Comparison of ENCODE assay signal across 20 cellular contexts in the genomic region with DNA sequence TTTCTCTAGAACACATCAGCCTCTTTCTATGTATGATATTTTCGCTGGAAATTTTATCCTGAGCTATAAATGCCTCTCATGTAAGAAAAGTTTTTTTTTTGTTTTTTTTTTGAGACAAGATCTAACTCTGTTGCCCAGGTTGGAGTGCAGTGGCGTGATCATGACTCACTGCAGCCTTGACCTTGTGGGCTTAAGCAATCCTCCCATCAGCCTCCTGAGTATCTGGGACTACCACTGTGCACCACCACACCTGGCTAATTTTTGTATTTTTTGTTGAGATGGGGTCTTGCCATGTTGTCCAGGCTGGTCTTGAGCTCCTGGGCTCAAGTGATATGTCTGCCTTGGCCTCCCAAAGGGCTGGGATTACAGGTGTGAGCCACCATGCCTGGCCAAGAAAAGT.
A peak's percentile ranks its signal among the peaks of the same experiment; 100 is the strongest.
DNase-seq lines count a peak whose midpoint lies in the region; ATAC-seq, FAIRE-seq and TF ChIP-seq lines count a peak whose summit lies in the region.
"Had no signal": no experiment of that assay in that cellular context is flagged by ENCODE, and none has a peak within 500 bp of the region (broad histone marks: within the 10 kb centered on the region; RNA-seq: fewer than 3 reads in every experiment).

No MANE protein-coding gene starts in this region.

- H2BK15ac ChIP-seq in mesenchymal stem cell (ENCODE audit: low read depth, poor library complexity, severe bottlenecking), result no peak overlapping the region

- BruUV-seq in PC-9 (replicated peaks; lab: Mats Ljungman, UMichigan) (no TSS peak), endothelial cell of umbilical vein (replicated peaks; lab: Mats Ljungman, UMichigan) (no TSS peak)

- no peak for TF ChIP-seq CTCF in PC-9 (conservative IDR thresholded peaks at IDR 0.05)
- TF ChIP-seq CTCF in endothelial cell of umbilical vein (IDR thresholded peaks at IDR 0.05; ENCODE audit: extremely low read depth in 1 of 2, insufficient read depth in 1 of 2, low read depth in 1 of 2, low read length in 2 of 2), result no peak
- no peak for TF ChIP-seq CTCF in GM13977 (IDR thresholded peaks at IDR 0.05; ENCODE audit: extremely low read depth, insufficient read depth, missing control alignments)

- CTCF ChIA-PET in PC-9 (lab: Charles Lee), result interaction anchor here (0.6 to 1.3 kb wide), 5 partner anchors 9 to 684 kb away, joined by 3 to 6 read pairs (median 3); a partner anchor contains a TSS
- CTCF ChIA-PET in endothelial cell of umbilical vein (lab: Charles Lee), result interaction anchor here (1.1 to 1.9 kb wide), 5 partner anchors 18 to 97 kb away, joined by 3 to 9 read pairs (median 3); a partner anchor contains a TSS

- H3K4me2 ChIP-seq in PC-9 (no peak overlapping the region), endothelial cell of umbilical vein (ENCODE audit: insufficient read depth, low read length) (no peak overlapping the region), mesenchymal stem cell (ENCODE audit: low read length, poor library complexity, severe bottlenecking) (no peak overlapping the region)

- DNase-seq in Daoy (ENCODE audit: low read depth), result peak; percentile 20
- DNase-seq in PC-9, result peak; percentile 54 to 60
- DNase-seq in endothelial cell of umbilical vein (ENCODE audit: low read depth, low spot score), result peak; percentile 48
- peak; percentile 68 for DNase-seq in mesenchymal stem cell
- DNase-seq in NCI-H2081 (lab: John Stamatoyannopoulos, UW), result no peak
- DNase-seq in GM13977 (ENCODE audit: low spot score), result no peak
- DNase-seq in effector memory CD8-positive, alpha-beta T cell, result no peak
- no peak for DNase-seq in ureter (ENCODE audit: low spot score)
- DNase-seq: activated CD8-positive, alpha-beta T cell treated with anti-CD3 and anti-CD28 coated beads, Interleukin-2, amount 10 ng/mL, durations not matched to agents 7 days and 5 days; DMS79 treated with DMSO at 0.1 percent for 48 hours; gastrocnemius medialis; NCI-H1105; sigmoid colon; stimulated activated CD4-positive, alpha-beta T cell treated with anti-CD3 and anti-CD28 coated beads, Interleukin-4, amount 100 ng/mL, for 4 hours had no signal

- peaks cover 7% of the 10 kb centered on the region for H3K79me1 ChIP-seq in mesenchymal stem cell (replicated peaks; ENCODE audit: low read length, poor library complexity, severe bottlenecking)

- no peak overlapping the region for H2BK5ac ChIP-seq in mesenchymal stem cell (ENCODE audit: low read depth, low read length, poor library complexity, severe bottlenecking)

- H3K9me3 Mint-ChIP-seq in effector memory CD8-positive, alpha-beta T cell, result no peaks in the 10 kb centered on the region
- H3K9me3 Mint-ChIP-seq: activated T-helper 17 cell treated with anti-CD3 and anti-CD28 coated beads, Interleukin-2, amount 50 U/mL, for 72 hours; memory B cell; neural crest cell; type B pancreatic cell had no signal

- POLR2A ChIA-PET in PC-9 (lab: Charles Lee; ENCODE audit: unreplicated experiment), result interaction anchor here (0.6 to 0.7 kb wide), 3 partner anchors 8 to 270 kb away, joined by 3 to 11 read pairs (median 8); a partner anchor contains a TSS
- POLR2A ChIA-PET in endothelial cell of umbilical vein (lab: Charles Lee), result interaction anchor here (0.6 kb wide), 1 partner anchor 66 kb away, joined by 3 read pairs; no protein-coding TSS in a partner anchor

- TF ChIP-seq POLR2A in endothelial cell of umbilical vein (IDR thresholded peaks at IDR 0.05; ENCODE audit: low read depth, low read length), result no peak

- H3K4me3 Mint-ChIP-seq in effector memory CD8-positive, alpha-beta T cell, result no peak overlapping the region
- H3K4me3 Mint-ChIP-seq: activated CD8-positive, alpha-beta T cell treated with anti-CD3 and anti-CD28 coated beads, Interleukin-2, amount 10 ng/mL, durations not matched to agents 7 days and 5 days; activated T-helper 17 cell treated with anti-CD3 and anti-CD28 coated beads, Interleukin-2, amount 50 U/mL, for 72 hours; memory B cell; neural crest cell; type B pancreatic cell had no signal

- H4K8ac ChIP-seq in mesenchymal stem cell (ENCODE audit: low read length), result no peak overlapping the region

- no peaks in the 10 kb centered on the region for H3K9me2 ChIP-seq in PC-9 (ENCODE audit: insufficient read depth)

- H3K27me3 ChIP-seq in PC-9 (ENCODE audit: insufficient read depth, low read depth) (no peaks in the 10 kb centered on the region), endothelial cell of umbilical vein (ENCODE audit: control insufficient read depth in 2 of 2, insufficient read depth in 2 of 2, low read length in 2 of 2) (no peaks in the 10 kb centered on the region), mesenchymal stem cell (ENCODE audit: control insufficient read depth in 1 of 2, insufficient read depth in 1 of 2, low read length in 2 of 2) (no peaks in the 10 kb centered on the region)
- H3K27me3 ChIP-seq: gastrocnemius medialis, sigmoid colon had no signal

- H3K9me1 ChIP-seq in endothelial cell of umbilical vein (replicated peaks; ENCODE audit: control insufficient read depth, extremely low read depth, insufficient read depth, low read length), result no peaks in the 10 kb centered on the region

- no peak for ATAC-seq in effector memory CD8-positive, alpha-beta T cell (replicated peaks)
- ATAC-seq: activated CD8-positive, alpha-beta T cell treated with anti-CD3 and anti-CD28 coated beads, Interleukin-2, amount 10 ng/mL, durations not matched to agents 7 days and 5 days; activated T-helper 17 cell treated with anti-CD3 and anti-CD28 coated beads, Interleukin-2, amount 50 U/mL, for 72 hours; gastrocnemius medialis had no signal

- 48% methylated on average over 2 of the region's 2 CpGs for WGBS in mesenchymal stem cell

- H2BK12ac ChIP-seq in mesenchymal stem cell (ENCODE audit: low read length in 2 of 2), result no peak overlapping the region

- H3K36me3 Mint-ChIP-seq in effector memory CD8-positive, alpha-beta T cell (ENCODE audit: insufficient read depth), result peaks cover 3% of the 10 kb centered on the region
- H3K36me3 Mint-ChIP-seq: memory B cell had no signal

- dilution Hi-C loops in endothelial cell of umbilical vein (cut with MboI; ENCODE audit: extremely low pct_ligation_motif_present, low sequenced_read_pairs), result no loop called here

- H4K91ac ChIP-seq in mesenchymal stem cell (ENCODE audit: low read length), result no peak overlapping the region

- H3K27ac Mint-ChIP-seq in effector memory CD8-positive, alpha-beta T cell, result peak overlapping the region in 1 of 2 donors; percentile 6
- H3K27ac Mint-ChIP-seq: activated CD8-positive, alpha-beta T cell treated with anti-CD3 and anti-CD28 coated beads, Interleukin-2, amount 10 ng/mL, durations not matched to agents 7 days and 5 days; memory B cell; type B pancreatic cell had no signal

- H3F3A ChIP-seq in PC-9 (ENCODE audit: insufficient read depth, low read depth), result peaks cover 38% of the 10 kb centered on the region

- FAIRE-seq in endothelial cell of umbilical vein (lab: Jason Lieb, UNC), result no peak

- no peak overlapping the region for H3K4ac ChIP-seq in mesenchymal stem cell (ENCODE audit: low read depth in 1 of 2, low read length in 2 of 2)

- H2AFZ ChIP-seq in PC-9 (no peak overlapping the region), endothelial cell of umbilical vein (ENCODE audit: low read depth, low read length) (no peak overlapping the region), mesenchymal stem cell (ENCODE audit: low read depth, low read length) (no peak overlapping the region)

- intact Hi-C loops in PC-9 (cut with micrococcal nuclease; ENCODE audit: unreplicated experiment) (loop anchor here (2.0 to 5.0 kb wide), 2 partner anchors 41 to 344 kb away; no protein-coding TSS in a partner anchor), endothelial cell of umbilical vein (cut with micrococcal nuclease) (no loop called here)

- H3K79me2 ChIP-seq in PC-9 (ENCODE audit: low read depth), result peaks cover 63% of the 10 kb centered on the region
- H3K79me2 ChIP-seq in endothelial cell of umbilical vein (ENCODE audit: control insufficient read depth, insufficient read depth, low read length), result peaks cover 63% of the 10 kb centered on the region

- H3K4me1 ChIP-seq in PC-9 (replicated peaks; ENCODE audit: insufficient read depth) (peaks cover 41% of the 10 kb centered on the region), endothelial cell of umbilical vein (ENCODE audit: control insufficient read depth, extremely low read depth, insufficient read depth, low read length) (peaks cover 54% of the 10 kb centered on the region), mesenchymal stem cell (ENCODE audit: control insufficient read depth, insufficient read depth, low read depth, low read length) (peaks cover 2% of the 10 kb centered on the region)
- H3K4me1 ChIP-seq: gastrocnemius medialis, sigmoid colon had no signal

- H3K4me1 Mint-ChIP-seq in effector memory CD8-positive, alpha-beta T cell (ENCODE audit: low read depth in 2 of 2), result peaks cover 7 to 14% of the 10 kb centered on the region in 2 donors
- H3K4me1 Mint-ChIP-seq: activated T-helper 17 cell treated with anti-CD3 and anti-CD28 coated beads, Interleukin-2, amount 50 U/mL, for 72 hours; neural crest cell had no signal

- H2BK120ac ChIP-seq in mesenchymal stem cell (ENCODE audit: low read depth, low read length), result no peak overlapping the region

- no peak overlapping the region for H3K18ac ChIP-seq in mesenchymal stem cell (ENCODE audit: low read depth in 1 of 2, low read length in 2 of 2)

- H3K9ac ChIP-seq in endothelial cell of umbilical vein (replicated peaks; ENCODE audit: extremely low read depth, insufficient read depth, low read length) (no peak overlapping the region), mesenchymal stem cell (ENCODE audit: low read length) (peak overlapping the region; percentile 32)

- no peak overlapping the region for H3K23ac ChIP-seq in mesenchymal stem cell (ENCODE audit: low read length in 2 of 2)

- H3K9me3 ChIP-seq in PC-9 (ENCODE audit: insufficient read depth, low read depth), result no peaks in the 10 kb centered on the region
- H3K9me3 ChIP-seq in endothelial cell of umbilical vein (replicated peaks; ENCODE audit: control insufficient read depth, insufficient read depth, low read length), result no peaks in the 10 kb centered on the region
- H3K9me3 ChIP-seq in mesenchymal stem cell (ENCODE audit: control insufficient read depth, low read length), result no peaks in the 10 kb centered on the region
- H3K9me3 ChIP-seq: gastrocnemius medialis, HAP-1, sigmoid colon had no signal

- H2AK5ac ChIP-seq in mesenchymal stem cell (ENCODE audit: low read length, severe bottlenecking), result no peak overlapping the region

- H3K27me3 Mint-ChIP-seq in effector memory CD8-positive, alpha-beta T cell, result no peaks in the 10 kb centered on the region
- H3K27me3 Mint-ChIP-seq: activated T-helper 17 cell treated with anti-CD3 and anti-CD28 coated beads, Interleukin-2, amount 50 U/mL, for 72 hours; memory B cell; type B pancreatic cell had no signal

- peaks cover 5% of the 10 kb centered on the region; the same call in 1 of the 2 replicates for H3K36me3 ChIP-seq in PC-9 (ENCODE audit: low read depth)
- H3K36me3 ChIP-seq in endothelial cell of umbilical vein (ENCODE audit: control insufficient read depth in 2 of 2, extremely low read depth in 1 of 2, insufficient read depth in 2 of 2, low read length in 2 of 2), result no peaks in the 10 kb centered on the region
- no peaks in the 10 kb centered on the region for H3K36me3 ChIP-seq in mesenchymal stem cell (ENCODE audit: control insufficient read depth in 1 of 2, insufficient read depth in 2 of 2, low read depth in 1 of 2, low read length in 2 of 2)
- H3K36me3 ChIP-seq: gastrocnemius medialis, HAP-1, sigmoid colon had no signal

- in situ Hi-C loops in GM13977 (cut with MboI; ENCODE audit: low pct_unique_long_range_greater_than_20kb, low sequenced_read_pairs, unreplicated experiment), result loop anchor here (5.0 to 25.0 kb wide), 2 partner anchors 79 to 344 kb away; a partner anchor contains a TSS

- H3K27ac ChIP-seq in PC-9 (peak overlapping the region; percentile 62), endothelial cell of umbilical vein (ENCODE audit: insufficient read depth, low read depth, low read length) (peak overlapping the region; percentile 53), mesenchymal stem cell (ENCODE audit: low read length, poor library complexity, severe bottlenecking) (no peak overlapping the region)
- H3K27ac ChIP-seq: gastrocnemius medialis, sigmoid colon, SK-N-MC had no signal

- H3K4me3 ChIP-seq in PC-9 (no peak overlapping the region), endothelial cell of umbilical vein (replicated peaks in 1 of 3; ENCODE audit: insufficient read depth in 1 of 3, low read depth in 1 of 3, low read length in 3 of 3) (no peak overlapping the region), mesenchymal stem cell (ENCODE audit: insufficient read depth in 1 of 2, low read depth in 1 of 2, low read length in 2 of 2) (no peak overlapping the region)
- H3K4me3 ChIP-seq: gastrocnemius medialis, HAP-1, sigmoid colon, SK-N-MC had no signal

- H4K20me1 ChIP-seq in PC-9 (ENCODE audit: insufficient read depth) (peaks cover 4% of the 10 kb centered on the region; the same call in 1 of the 2 replicates), endothelial cell of umbilical vein (replicated peaks; ENCODE audit: control insufficient read depth, extremely low read depth, insufficient read depth, low read length) (no peaks in the 10 kb centered on the region)

- H3K14ac ChIP-seq in mesenchymal stem cell (ENCODE audit: low read length in 2 of 2), result no peak overlapping the region

Comparison
In these comparisons a context has a peak if more than half of its experiments do, and no peak if none do; other contexts are left out.
1. DNase-seq: peak in Daoy (single experiment), PC-9 (2 of 2), endothelial cell of umbilical vein (single experiment) and mesenchymal stem cell (single experiment); none in NCI-H2081 (0 of 2), GM13977 (single experiment), effector memory CD8-positive, alpha-beta T cell (0 of 3) and ureter (single experiment).